Comparison of ENCODE assay signal across 19 cellular contexts in genomic region chr5:77463905-77464304, GRCh38.
"Had no signal": no experiment of that assay in that cellular context is flagged by ENCODE, and none has a peak within 500 bp of the region (broad histone marks: within the 10 kb centered on the region; RNA-seq: fewer than 3 reads in every experiment).

No MANE protein-coding gene starts in this region.

- H3K27ac ChIP-seq: adrenal gland, colonic mucosa, left ventricle myocardium inferior had no signal

- H3K4me3 Mint-ChIP-seq: activated B cell treated with CpG ODN at 0.5 μM for 24 hours; activated CD8-positive, alpha-beta T cell treated with anti-CD3 and anti-CD28 coated beads for 36 hours; activated T-cell treated with anti-CD3 and anti-CD28 coated beads, Interleukin-2, amount 50 U/mL, for 4 hours; memory B cell; naive thymus-derived CD4-positive, alpha-beta T cell; stimulated activated naive CD8-positive, alpha-beta T cell treated with anti-CD3 and anti-CD28 coated beads, Interleukin-15, Interleukin-2, amounts not matched to agents 100 ng/mL and 50 ng/mL, for 24 hours; type B pancreatic cell had no signal

- H3K4me3 ChIP-seq: adrenal gland, colonic mucosa, left ventricle myocardium inferior, mucosa of descending colon had no signal

- ATAC-seq: activated CD8-positive, alpha-beta T cell treated with anti-CD3 and anti-CD28 coated beads for 36 hours; activated T-cell treated with anti-CD3 and anti-CD28 coated beads, Interleukin-2, amount 50 U/mL, for 4 hours; mucosa of descending colon; naive thymus-derived CD4-positive, alpha-beta T cell had no signal

- H3K36me3 ChIP-seq: adrenal gland, colonic mucosa had no signal

- H3K27me3 Mint-ChIP-seq: activated B cell treated with CpG ODN at 0.5 μM for 24 hours; activated CD8-positive, alpha-beta T cell treated with anti-CD3 and anti-CD28 coated beads for 36 hours; memory B cell; naive thymus-derived CD4-positive, alpha-beta T cell; stimulated activated naive CD8-positive, alpha-beta T cell treated with anti-CD3 and anti-CD28 coated beads, Interleukin-15, Interleukin-2, amounts not matched to agents 100 ng/mL and 50 ng/mL, for 24 hours; type B pancreatic cell had no signal

- DNase-seq: activated B cell treated with CpG ODN at 0.5 μM for 24 hours; activated CD4-positive, alpha-beta T cell treated with anti-CD3 and anti-CD28 coated beads for 48 hours; activated CD8-positive, alpha-beta T cell treated with anti-CD3 and anti-CD28 coated beads for 36 hours; activated effector memory CD4-positive, alpha-beta T cell treated with Interleukin-2 at 50 U/mL for 16 hours; activated naive CD4-positive, alpha-beta T cell treated with anti-CD3 and anti-CD28 coated beads, Interleukin-2, amount 50 U/mL, for 16 hours; activated T-cell treated with anti-CD3 and anti-CD28 coated beads, Interleukin-2, amount 50 U/mL, for 4 hours; adrenal gland; caudate nucleus; colonic mucosa; effector CD4-positive, alpha-beta T cell; hypothalamus; left ventricle myocardium inferior; mucosa of descending colon; naive thymus-derived CD4-positive, alpha-beta T cell; small intestine; SW 1271 had no signal

- H3K27me3 ChIP-seq: adrenal gland, colonic mucosa had no signal

- FAIRE-seq: small intestine had no signal

- H3K9me3 ChIP-seq: adrenal gland, colonic mucosa, mucosa of descending colon had no signal

- H3K9me3 Mint-ChIP-seq: activated CD8-positive, alpha-beta T cell treated with anti-CD3 and anti-CD28 coated beads for 36 hours; memory B cell; stimulated activated naive CD8-positive, alpha-beta T cell treated with anti-CD3 and anti-CD28 coated beads, Interleukin-15, Interleukin-2, amounts not matched to agents 100 ng/mL and 50 ng/mL, for 24 hours had no signal

- H3K27ac Mint-ChIP-seq: activated B cell treated with CpG ODN at 0.5 μM for 24 hours; activated CD8-positive, alpha-beta T cell treated with anti-CD3 and anti-CD28 coated beads for 36 hours; memory B cell; stimulated activated naive CD8-positive, alpha-beta T cell treated with anti-CD3 and anti-CD28 coated beads, Interleukin-15, Interleukin-2, amounts not matched to agents 100 ng/mL and 50 ng/mL, for 24 hours; type B pancreatic cell had no signal

- H3K4me1 ChIP-seq: adrenal gland, colonic mucosa, left ventricle myocardium inferior had no signal
